Comparison of ENCODE assay signal across 1 cellular context in genomic region chr4:108166441-108167315, GRCh38.
TF ChIP-seq lines count a peak whose summit lies in the region.

No MANE protein-coding gene starts in this region.

TF ChIP-seq in K562, 482 proteins besides CTCF, POLR2A, EP300 and RAD21 (continued from another document and continues in another):
- peak; percentile 94 for TF ChIP-seq FOXK2 (conservative IDR thresholded peaks at IDR 0.05 in 1 of 2, IDR thresholded peaks at IDR 0.05 in 1 of 2; ENCODE audit: low read depth in 2 of 2)
- TF ChIP-seq CTBP1 (IDR thresholded peaks at IDR 0.05; ENCODE audit: borderline replicate concordance), result peak; percentile 37
- TF ChIP-seq NBN (IDR thresholded peaks at IDR 0.05; ENCODE audit: low read depth), result no peak
- TF ChIP-seq MLX (CRISPR knock-in tag; conservative IDR thresholded peaks at IDR 0.05), result no peak
- no peak for TF ChIP-seq SP1 (CRISPR knock-in tag; IDR thresholded peaks at IDR 0.05)
- no peak for TF ChIP-seq ZNF583 (CRISPR knock-in tag; IDR thresholded peaks at IDR 0.05)
- TF ChIP-seq HDAC6 (IDR thresholded peaks at IDR 0.05; ENCODE audit: low read depth, low read length), result no peak
- no peak for TF ChIP-seq ZNF436 (CRISPR knock-in tag; IDR thresholded peaks at IDR 0.05)
- TF ChIP-seq EGR1 (conservative IDR thresholded peaks at IDR 0.05), result peak; percentile 78
- no peak for TF ChIP-seq NFE2 (IDR thresholded peaks at IDR 0.05; ENCODE audit: low read depth)
- peak; percentile 43 for TF ChIP-seq TEAD4 (IDR thresholded peaks at IDR 0.05; ENCODE audit: low read length)
- no peak for TF ChIP-seq TEAD4 (CRISPR knock-in tag; IDR thresholded peaks at IDR 0.05; ENCODE audit: borderline replicate concordance)
- no peak for TF ChIP-seq NR1H2 (CRISPR knock-in tag; IDR thresholded peaks at IDR 0.05)
- peak; percentile 78 for TF ChIP-seq POLR2G (IDR thresholded peaks at IDR 0.05; ENCODE audit: low read depth, low read length)
- peak; percentile 17 to 29; a peak in 2 of 4 replicates for TF ChIP-seq MAZ (CRISPR knock-in tag; conservative IDR thresholded peaks at IDR 0.05 in 1 of 2, IDR thresholded peaks at IDR 0.05 in 1 of 2)
- TF ChIP-seq ZNF431 (CRISPR knock-in tag; IDR thresholded peaks at IDR 0.05), result no peak
- TF ChIP-seq ZNF592 (IDR thresholded peaks at IDR 0.05), result peak; percentile 63; the same call in 1 of the 2 replicates
- no peak for TF ChIP-seq E4F1 (CRISPR knock-in tag; IDR thresholded peaks at IDR 0.05; ENCODE audit: borderline replicate concordance)
- TF ChIP-seq XRCC3 (IDR thresholded peaks at IDR 0.05), result no peak
- TF ChIP-seq NFYB (IDR thresholded peaks at IDR 0.05; ENCODE audit: extremely low read depth, insufficient read length), result no peak
- no peak for TF ChIP-seq SMAD4 (CRISPR knock-in tag; conservative IDR thresholded peaks at IDR 0.05)
- no peak for TF ChIP-seq TSHZ1 (CRISPR knock-in tag; IDR thresholded peaks at IDR 0.05)
- no peak for TF ChIP-seq ZNF280B (CRISPR knock-in tag; IDR thresholded peaks at IDR 0.05)
- 0 out of 2 replicates have a peak, but pooled peaks have one; percentile 6 for TF ChIP-seq ZNF232 (CRISPR knock-in tag; IDR thresholded peaks at IDR 0.05)
- no peak for TF ChIP-seq WHSC1 (IDR thresholded peaks at IDR 0.05; ENCODE audit: low read length)
- TF ChIP-seq CEBPB (tag; IDR thresholded peaks at IDR 0.05), result no peak
- TF ChIP-seq JUNB (CRISPR knock-in tag; conservative IDR thresholded peaks at IDR 0.05), result no peak
- TF ChIP-seq CEBPZ (IDR thresholded peaks at IDR 0.05; ENCODE audit: borderline replicate concordance, low read depth, low read length), result no peak
- TF ChIP-seq CCAR2 (IDR thresholded peaks at IDR 0.05; ENCODE audit: low read depth, low read length), result no peak
- no peak for TF ChIP-seq RFX7 (CRISPR knock-in tag; IDR thresholded peaks at IDR 0.05)
- TF ChIP-seq FOS (IDR thresholded peaks at IDR 0.05; ENCODE audit: extremely low read depth, insufficient read length), result no peak
- TF ChIP-seq CXXC5 (CRISPR knock-in tag; IDR thresholded peaks at IDR 0.05), result peak; percentile 58
- TF ChIP-seq KLF1 (tag; IDR thresholded peaks at IDR 0.05), result no peak
- TF ChIP-seq AFF1 (IDR thresholded peaks at IDR 0.05; ENCODE audit: low read depth in 1 of 2, partially characterized antibody in 2 of 2), result no peak
